24 cellular contexts compared by ENCODE assay signal in the genomic region with DNA sequence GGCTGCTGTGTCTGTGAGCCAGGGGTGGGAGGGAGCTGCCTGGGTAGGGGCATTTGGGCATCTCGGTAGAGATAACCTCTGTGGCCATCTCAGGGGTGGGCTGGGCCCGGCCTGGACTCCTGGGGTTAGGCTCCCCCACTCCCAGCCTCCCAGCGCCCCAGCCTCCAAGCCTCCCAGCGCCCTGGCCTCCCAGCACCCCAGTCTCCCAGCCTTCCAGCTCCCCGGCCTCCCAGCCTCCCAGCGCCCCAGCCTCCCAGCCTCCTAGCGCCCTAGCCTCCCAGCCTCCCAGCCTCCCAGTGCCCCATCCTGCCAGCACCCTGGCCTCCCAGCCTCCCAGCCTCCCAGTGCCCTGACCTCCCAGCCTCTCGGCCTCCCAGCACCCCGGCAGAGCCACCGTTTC.
DNase-seq lines count a peak whose midpoint lies in the region; TF ChIP-seq lines count a peak whose summit lies in the region.
"Had no signal": no experiment of that assay in that cellular context is flagged by ENCODE, and none has a peak within 500 bp of the region (broad histone marks: within the 10 kb centered on the region; RNA-seq: fewer than 3 reads in every experiment).

No MANE protein-coding gene starts in this region.

- H3K9ac ChIP-seq in neural progenitor cell: no peak overlapping the region
- no peak overlapping the region for H3K9ac ChIP-seq in neuronal stem cell (ENCODE audit: low read depth, low read length, poor library complexity)
- H3K9ac ChIP-seq: BLaER1 had no signal

- H3K4me3 ChIP-seq in neural progenitor cell (no peak overlapping the region), neuronal stem cell (ENCODE audit: low read length in 2 of 2) (no peak overlapping the region)
- H3K4me3 ChIP-seq: BLaER1, GM12878 had no signal

- H3K79me1 ChIP-seq in neuronal stem cell (ENCODE audit: low read depth, low read length): peaks cover 1% of the 10 kb centered on the region

- CTCF ChIA-PET in activated naive CD4-positive, alpha-beta T cell treated with anti-CD3 and anti-CD28 coated beads for 36 hours (lab: Charles Lee): no interaction called here

- H3K36me3 ChIP-seq in neural progenitor cell (no peaks in the 10 kb centered on the region), neuronal stem cell (replicated peaks in 1 of 2; ENCODE audit: control insufficient read depth in 2 of 2, insufficient read depth in 2 of 2, low read length in 2 of 2) (no peaks in the 10 kb centered on the region)
- H3K36me3 ChIP-seq: BE2C, BLaER1 had no signal

- intact Hi-C loops in activated naive CD4-positive, alpha-beta T cell treated with anti-CD3 and anti-CD28 coated beads for 36 hours (cut with micrococcal nuclease): no loop called here

- WGBS in neuronal stem cell (ENCODE audit: extremely low coverage in 2 of 2, insufficient read length in 2 of 2, insufficient replicate concordance in 1 of 2), 2 donors: no CpG with 5 or more reads among the region's 10 CpGs

- H3K27ac Mint-ChIP-seq in activated naive CD4-positive, alpha-beta T cell treated with anti-CD3 and anti-CD28 coated beads, Interleukin-2, amount 50 U/mL, for 24 hours: peak overlapping the region; percentile 2
- no peak overlapping the region for H3K27ac Mint-ChIP-seq in activated naive CD4-positive, alpha-beta T cell treated with anti-CD3 and anti-CD28 coated beads for 36 hours
- no peak overlapping the region for H3K27ac Mint-ChIP-seq in neural progenitor cell
- H3K27ac Mint-ChIP-seq: CD14-positive monocyte; CD4-positive, alpha-beta memory T cell; CD4-positive, CD25-positive, alpha-beta regulatory T cell; CD8-positive, alpha-beta memory T cell had no signal

- no peaks in the 10 kb centered on the region for H3K27me3 Mint-ChIP-seq in activated naive CD4-positive, alpha-beta T cell treated with anti-CD3 and anti-CD28 coated beads, Interleukin-2, amount 50 U/mL, for 24 hours
- H3K27me3 Mint-ChIP-seq in activated naive CD4-positive, alpha-beta T cell treated with anti-CD3 and anti-CD28 coated beads for 36 hours (ENCODE audit: low read depth): no peaks in the 10 kb centered on the region
- peaks cover 7% of the 10 kb centered on the region for H3K27me3 Mint-ChIP-seq in neural progenitor cell (ENCODE audit: insufficient read depth, low read depth)

- H4K91ac ChIP-seq in neuronal stem cell (ENCODE audit: low read depth, low read length, poor library complexity): no peak overlapping the region

- no peak overlapping the region for H3K4ac ChIP-seq in neuronal stem cell (ENCODE audit: low read length)

- H3K4me2 ChIP-seq in neural progenitor cell: no peak overlapping the region
- H3K4me2 ChIP-seq in neuronal stem cell (ENCODE audit: insufficient read depth, low read length, poor library complexity, severe bottlenecking): no peak overlapping the region
- H3K4me2 ChIP-seq: BLaER1 had no signal

- H4K8ac ChIP-seq in neuronal stem cell (ENCODE audit: low read depth, low read length): no peak overlapping the region

- H2BK120ac ChIP-seq in neuronal stem cell (ENCODE audit: low read depth, low read length): no peak overlapping the region

- DNase-seq in activated naive CD4-positive, alpha-beta T cell treated with anti-CD3 and anti-CD28 coated beads for 36 hours: no peak
- DNase-seq in neural progenitor cell (ENCODE audit: low spot score): no peak
- DNase-seq in neuronal stem cell (ENCODE audit: low spot score): no peak
- no peak for DNase-seq in activated CD4-positive, alpha-beta T cell treated with anti-CD3 and anti-CD28 coated beads, Interleukin-2, amount 50 U/mL, for 1 hour
- DNase-seq in SK-N-DZ (ENCODE audit: low spot score): no peak
- DNase-seq: 8988T; ACHN; BE2C; C1 segment of cervical spinal cord; CD4-positive, alpha-beta memory T cell; CD4-positive, CD25-positive, alpha-beta regulatory T cell; CD8-positive, alpha-beta memory T cell; COR-L47; DMS 273 treated with DMSO at 0.1 percent for 48 hours; DMS153; DMS53; DMS79; DND-41; EL; GDM1 had no signal

- H3F3A ChIP-seq in neural progenitor cell (ENCODE audit: low read depth): no peaks in the 10 kb centered on the region

- H2AFZ ChIP-seq in neural progenitor cell (replicated peaks) (no peak overlapping the region), neuronal stem cell (ENCODE audit: low read length) (no peak overlapping the region)

- H3K14ac ChIP-seq in neuronal stem cell (ENCODE audit: low read length): no peak overlapping the region

- no peak overlapping the region for H2BK15ac ChIP-seq in neuronal stem cell (ENCODE audit: low read length)

- no peaks in the 10 kb centered on the region for H3K36me3 Mint-ChIP-seq in activated naive CD4-positive, alpha-beta T cell treated with anti-CD3 and anti-CD28 coated beads, Interleukin-2, amount 50 U/mL, for 24 hours
- no peaks in the 10 kb centered on the region for H3K36me3 Mint-ChIP-seq in activated naive CD4-positive, alpha-beta T cell treated with anti-CD3 and anti-CD28 coated beads for 36 hours (ENCODE audit: low read depth)
- H3K36me3 Mint-ChIP-seq in neural progenitor cell: no peaks in the 10 kb centered on the region
- H3K36me3 Mint-ChIP-seq: CD14-positive monocyte; CD4-positive, alpha-beta memory T cell; CD4-positive, CD25-positive, alpha-beta regulatory T cell; CD8-positive, alpha-beta memory T cell had no signal

- TF ChIP-seq CTCF in neural progenitor cell (IDR thresholded peaks at IDR 0.05): no peak

- H3K9me3 Mint-ChIP-seq in activated naive CD4-positive, alpha-beta T cell treated with anti-CD3 and anti-CD28 coated beads, Interleukin-2, amount 50 U/mL, for 24 hours: no peaks in the 10 kb centered on the region
- no peaks in the 10 kb centered on the region for H3K9me3 Mint-ChIP-seq in activated naive CD4-positive, alpha-beta T cell treated with anti-CD3 and anti-CD28 coated beads for 36 hours
- H3K9me3 Mint-ChIP-seq in neural progenitor cell: peaks cover 2% of the 10 kb centered on the region
- H3K9me3 Mint-ChIP-seq: CD4-positive, alpha-beta memory T cell; CD4-positive, CD25-positive, alpha-beta regulatory T cell; CD8-positive, alpha-beta memory T cell had no signal

- H3K27me3 ChIP-seq in neural progenitor cell: no peaks in the 10 kb centered on the region
- H3K27me3 ChIP-seq in neuronal stem cell (ENCODE audit: control insufficient read depth in 3 of 3, insufficient read depth in 3 of 3, low read depth in 1 of 3, low read length in 3 of 3): peaks cover 0 to 88% (median 0%) of the 10 kb centered on the region in 3 experiments

- no peak overlapping the region for H3K23ac ChIP-seq in neuronal stem cell (ENCODE audit: low read depth, low read length, poor library complexity)

- H3K79me2 ChIP-seq in neural progenitor cell (ENCODE audit: low read depth): no peaks in the 10 kb centered on the region

- H3K4me1 ChIP-seq in neural progenitor cell (no peaks in the 10 kb centered on the region), neuronal stem cell (ENCODE audit: control insufficient read depth in 2 of 2, insufficient read depth in 1 of 2, low read depth in 1 of 2, low read length in 2 of 2) (peaks cover 0 to 4% of the 10 kb centered on the region in 2 donors)
- H3K4me1 ChIP-seq: BE2C had no signal

- H3K4me3 Mint-ChIP-seq in activated naive CD4-positive, alpha-beta T cell treated with anti-CD3 and anti-CD28 coated beads, Interleukin-2, amount 50 U/mL, for 24 hours: no peak overlapping the region
- no peak overlapping the region for H3K4me3 Mint-ChIP-seq in activated naive CD4-positive, alpha-beta T cell treated with anti-CD3 and anti-CD28 coated beads for 36 hours
- peak overlapping the region; percentile 58 for H3K4me3 Mint-ChIP-seq in neural progenitor cell
- H3K4me3 Mint-ChIP-seq: CD14-positive monocyte; CD4-positive, alpha-beta memory T cell; CD4-positive, CD25-positive, alpha-beta regulatory T cell; CD8-positive, alpha-beta memory T cell had no signal

- peaks cover 8% of the 10 kb centered on the region for H3K9me3 ChIP-seq in neural progenitor cell (ENCODE audit: low read depth)
- H3K9me3 ChIP-seq in neuronal stem cell (replicated peaks in 1 of 2; ENCODE audit: control insufficient read depth in 2 of 2, insufficient read depth in 1 of 2, low read depth in 1 of 2, low read length in 2 of 2): no peaks in the 10 kb centered on the region
- H3K9me3 ChIP-seq: BE2C, BLaER1 had no signal

- no peak overlapping the region for H3K27ac ChIP-seq in neural progenitor cell
- no peak overlapping the region for H3K27ac ChIP-seq in neuronal stem cell (replicated peaks; ENCODE audit: low read length)
- H3K27ac ChIP-seq: BLaER1 had no signal

- peak overlapping the region; percentile 32 for H2AK5ac ChIP-seq in neuronal stem cell (ENCODE audit: low read depth, low read length)

- no peaks in the 10 kb centered on the region for H4K20me1 ChIP-seq in neural progenitor cell (ENCODE audit: low read depth)

- no peak overlapping the region for H3K18ac ChIP-seq in neuronal stem cell (ENCODE audit: low read length)

- H3K4me1 Mint-ChIP-seq in activated naive CD4-positive, alpha-beta T cell treated with anti-CD3 and anti-CD28 coated beads, Interleukin-2, amount 50 U/mL, for 24 hours: no peaks in the 10 kb centered on the region
- H3K4me1 Mint-ChIP-seq in activated naive CD4-positive, alpha-beta T cell treated with anti-CD3 and anti-CD28 coated beads for 36 hours (ENCODE audit: low read depth): peaks cover 3% of the 10 kb centered on the region
- H3K4me1 Mint-ChIP-seq in neural progenitor cell: peaks cover 33% of the 10 kb centered on the region
- H3K4me1 Mint-ChIP-seq: CD4-positive, alpha-beta memory T cell; CD4-positive, CD25-positive, alpha-beta regulatory T cell; CD8-positive, alpha-beta memory T cell had no signal

- H2BK5ac ChIP-seq in neuronal stem cell (ENCODE audit: low read length): no peak overlapping the region

- H2BK12ac ChIP-seq in neuronal stem cell (ENCODE audit: low read length): peak overlapping the region; percentile 58
